In the genomic region with DNA sequence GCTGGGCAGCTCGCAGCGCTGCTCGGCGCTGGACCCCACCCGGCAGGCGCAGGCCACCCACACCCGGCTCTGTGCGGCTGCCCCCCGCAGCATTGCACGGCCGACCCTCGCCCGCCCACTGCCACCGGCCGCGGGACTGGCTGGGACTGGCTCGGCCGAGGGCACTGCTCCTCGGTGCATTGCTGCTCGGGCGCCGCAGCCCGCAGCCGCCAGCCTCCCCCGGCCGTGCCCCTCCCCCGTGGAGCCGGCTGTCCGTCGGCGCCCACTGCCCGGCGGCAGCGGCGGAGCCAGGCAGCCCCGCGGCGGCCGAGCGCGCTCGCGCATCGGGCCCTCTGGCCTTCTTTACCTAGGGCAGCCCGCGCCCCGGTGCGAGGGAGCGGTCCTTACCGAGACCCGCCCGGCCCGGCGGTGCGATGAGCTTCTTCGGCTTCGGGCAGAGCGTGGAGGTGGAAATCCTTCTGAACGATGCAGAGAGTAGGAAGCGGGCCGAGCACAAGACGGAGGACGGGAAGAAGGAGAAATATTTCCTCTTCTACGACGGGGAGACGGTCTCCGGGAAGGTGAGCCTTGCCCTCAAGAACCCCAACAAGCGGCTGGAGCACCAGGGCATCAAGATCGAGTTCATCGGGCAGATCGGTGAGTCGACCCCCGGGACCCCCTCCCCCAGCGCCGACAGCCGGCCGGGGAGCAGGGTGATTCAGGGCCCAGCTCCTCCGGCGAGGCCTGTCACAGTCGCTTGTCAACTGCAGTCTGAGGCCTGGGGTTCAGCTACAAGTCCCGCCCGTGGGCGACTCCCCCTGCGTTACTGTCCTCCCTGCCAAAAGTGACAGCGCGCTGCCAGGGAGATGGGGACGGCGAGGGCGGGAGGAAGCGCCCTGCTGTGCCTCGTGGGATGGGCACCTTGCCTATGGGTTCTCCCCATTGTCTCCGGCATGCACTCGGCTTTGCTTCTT, we compare ENCODE assay signal across 1 cellular context.
TF ChIP-seq lines count a peak whose summit lies in the region.

No MANE protein-coding gene starts in this region.

TF ChIP-seq in PFSK-1, 5 proteins besides CTCF, POLR2A, EP300 and RAD21 (continued from another document):
- TF ChIP-seq, protein P1, sequence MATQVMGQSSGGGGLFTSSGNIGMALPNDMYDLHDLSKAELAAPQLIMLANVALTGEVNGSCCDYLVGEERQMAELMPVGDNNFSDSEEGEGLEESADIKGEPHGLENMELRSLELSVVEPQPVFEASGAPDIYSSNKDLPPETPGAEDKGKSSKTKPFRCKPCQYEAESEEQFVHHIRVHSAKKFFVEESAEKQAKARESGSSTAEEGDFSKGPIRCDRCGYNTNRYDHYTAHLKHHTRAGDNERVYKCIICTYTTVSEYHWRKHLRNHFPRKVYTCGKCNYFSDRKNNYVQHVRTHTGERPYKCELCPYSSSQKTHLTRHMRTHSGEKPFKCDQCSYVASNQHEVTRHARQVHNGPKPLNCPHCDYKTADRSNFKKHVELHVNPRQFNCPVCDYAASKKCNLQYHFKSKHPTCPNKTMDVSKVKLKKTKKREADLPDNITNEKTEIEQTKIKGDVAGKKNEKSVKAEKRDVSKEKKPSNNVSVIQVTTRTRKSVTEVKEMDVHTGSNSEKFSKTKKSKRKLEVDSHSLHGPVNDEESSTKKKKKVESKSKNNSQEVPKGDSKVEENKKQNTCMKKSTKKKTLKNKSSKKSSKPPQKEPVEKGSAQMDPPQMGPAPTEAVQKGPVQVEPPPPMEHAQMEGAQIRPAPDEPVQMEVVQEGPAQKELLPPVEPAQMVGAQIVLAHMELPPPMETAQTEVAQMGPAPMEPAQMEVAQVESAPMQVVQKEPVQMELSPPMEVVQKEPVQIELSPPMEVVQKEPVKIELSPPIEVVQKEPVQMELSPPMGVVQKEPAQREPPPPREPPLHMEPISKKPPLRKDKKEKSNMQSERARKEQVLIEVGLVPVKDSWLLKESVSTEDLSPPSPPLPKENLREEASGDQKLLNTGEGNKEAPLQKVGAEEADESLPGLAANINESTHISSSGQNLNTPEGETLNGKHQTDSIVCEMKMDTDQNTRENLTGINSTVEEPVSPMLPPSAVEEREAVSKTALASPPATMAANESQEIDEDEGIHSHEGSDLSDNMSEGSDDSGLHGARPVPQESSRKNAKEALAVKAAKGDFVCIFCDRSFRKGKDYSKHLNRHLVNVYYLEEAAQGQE (IDR thresholded peaks at IDR 0.05; ENCODE audit: insufficient read depth in 1 of 2, low read depth in 2 of 2, low read length in 2 of 2): no peak
